ENCODE assay signal across 23 cellular contexts in genomic region chr11:131070365-131070764, GRCh38.
"Had no signal": no experiment of that assay in that cellular context is flagged by ENCODE, and none has a peak within 500 bp of the region (broad histone marks: within the 10 kb centered on the region; RNA-seq: fewer than 3 reads in every experiment).

No MANE protein-coding gene starts in this region.

- H3K36me3 ChIP-seq: ascending aorta, transverse colon had no signal

- H3K4me1 ChIP-seq: ascending aorta, testis, transverse colon had no signal

- H3K4me3 ChIP-seq: ascending aorta, testis, transverse colon had no signal

- H3K27ac Mint-ChIP-seq: activated naive CD8-positive, alpha-beta T cell treated with anti-CD3 and anti-CD28 coated beads, Interleukin-2, amount 10 ng/mL, durations not matched to agents 7 days and 5 days; immature natural killer cell; naive thymus-derived CD4-positive, alpha-beta T cell had no signal

- H3K27me3 ChIP-seq: ascending aorta, testis, transverse colon had no signal

- H3K9me3 Mint-ChIP-seq: activated naive CD8-positive, alpha-beta T cell treated with anti-CD3 and anti-CD28 coated beads, Interleukin-2, amount 10 ng/mL, durations not matched to agents 7 days and 5 days; neural crest cell had no signal

- H3K27me3 Mint-ChIP-seq: activated naive CD8-positive, alpha-beta T cell treated with anti-CD3 and anti-CD28 coated beads, Interleukin-2, amount 10 ng/mL, durations not matched to agents 7 days and 5 days had no signal

- H3K4me3 Mint-ChIP-seq: activated naive CD8-positive, alpha-beta T cell treated with anti-CD3 and anti-CD28 coated beads, Interleukin-2, amount 10 ng/mL, durations not matched to agents 7 days and 5 days; immature natural killer cell; naive thymus-derived CD4-positive, alpha-beta T cell; neural crest cell had no signal

- ATAC-seq: activated CD4-positive, CD25-positive, alpha-beta regulatory T cell treated with anti-CD3 and anti-CD28 coated beads, Interleukin-2, amount 50 U/mL, for 24 hours; esophagus mucosa; left colon; naive thymus-derived CD4-positive, alpha-beta T cell; right cardiac atrium; stimulated activated naive CD8-positive, alpha-beta T cell treated with anti-CD3 and anti-CD28 coated beads, Interleukin-15, Interleukin-2, amounts not matched to agents 100 U/mL and 50 U/mL, for 24 hours had no signal

- H3K27ac ChIP-seq: ascending aorta, testis, transverse colon had no signal

- DNase-seq: activated CD4-positive, alpha-beta T cell treated with anti-CD3 and anti-CD28 coated beads for 48 hours; activated CD4-positive, alpha-beta T cell treated with anti-CD3 and anti-CD28 coated beads, Interleukin-2, amount 50 U/mL, for 48 hours; activated CD8-positive, alpha-beta memory T cell treated with anti-CD3 and anti-CD28 coated beads for 24 hours; activated effector memory CD4-positive, alpha-beta T cell treated with Interleukin-2 at 50 U/mL for 16 hours; activated naive CD4-positive, alpha-beta T cell treated with Interleukin-2 at 50 U/mL for 16 hours; activated naive CD8-positive, alpha-beta T cell treated with anti-CD3 and anti-CD28 coated beads, Interleukin-2, amount 10 ng/mL, durations not matched to agents 7 days and 5 days; caudate nucleus; foreskin melanocyte; immature natural killer cell; kidney; left colon; midbrain; naive thymus-derived CD4-positive, alpha-beta T cell; occipital lobe; right cardiac atrium; stimulated activated CD4-positive, alpha-beta T cell treated with anti-CD3 and anti-CD28 coated beads, Interleukin-2, amount 100 ng/mL, for 48 hours; stimulated activated naive CD8-positive, alpha-beta T cell treated with anti-CD3 and anti-CD28 coated beads, Interleukin-15, Interleukin-2, amounts not matched to agents 100 U/mL and 50 U/mL, for 24 hours; testis; transverse colon had no signal

- H3K9me3 ChIP-seq: ascending aorta, testis, transverse colon had no signal

- H3K36me3 Mint-ChIP-seq: activated naive CD8-positive, alpha-beta T cell treated with anti-CD3 and anti-CD28 coated beads, Interleukin-2, amount 10 ng/mL, durations not matched to agents 7 days and 5 days; immature natural killer cell; naive thymus-derived CD4-positive, alpha-beta T cell had no signal

- H3K4me1 Mint-ChIP-seq: activated naive CD8-positive, alpha-beta T cell treated with anti-CD3 and anti-CD28 coated beads, Interleukin-2, amount 10 ng/mL, durations not matched to agents 7 days and 5 days; immature natural killer cell; neural crest cell had no signal
